Comparison of ENCODE assay signal across 13 cellular contexts in genomic region chr3:14889943-14890342, GRCh38. TPM values are rescaled to one million over a fixed set of nuclear protein-coding genes. Genes with fewer than 3 reads are reported as not detected.
DNase-seq lines count a peak whose midpoint lies in the region; ATAC-seq lines count a peak whose summit lies in the region.
"Had no signal": no experiment of that assay in that cellular context is flagged by ENCODE, and none has a peak within 500 bp of the region (broad histone marks: within the 10 kb centered on the region; RNA-seq: fewer than 3 reads in every experiment).

No MANE protein-coding gene starts in this region.

- DNase-seq in activated CD4-positive, alpha-beta memory T cell treated with anti-CD3 and anti-CD28 coated beads, Interleukin-2, amount 10 ng/mL, durations not matched to agents 7 days and 5 days = no peak
- DNase-seq in activated CD4-positive, alpha-beta memory T cell treated with anti-CD3 and anti-CD28 coated beads for 36 hours = no peak
- DNase-seq in sciatic nerve (ENCODE audit: low spot score) (no peak), kidney glomerular epithelial cell (lab: John Stamatoyannopoulos, UW) (no peak)
- DNase-seq in activated effector memory CD4-positive, alpha-beta T cell treated with anti-CD3 and anti-CD28 coated beads, Interleukin-2, amount 50 U/mL, for 16 hours = no peak
- DNase-seq: 8988T; AML-193; Caco-2; CD8-positive, alpha-beta memory T cell; GF-D8; HCEC 1CT had no signal

- POLR2A ChIA-PET in activated CD4-positive, alpha-beta memory T cell treated with anti-CD3 and anti-CD28 coated beads, Interleukin-2, amount 10 ng/mL, durations not matched to agents 7 days and 5 days (lab: Charles Lee) = interaction anchor here (1.1 to 1.8 kb wide), 3 partner anchors 8 to 15 kb away, joined by 3 to 9 read pairs (median 4); no protein-coding TSS in a partner anchor
- POLR2A ChIA-PET in activated CD4-positive, alpha-beta memory T cell treated with anti-CD3 and anti-CD28 coated beads for 36 hours (lab: Charles Lee) = no interaction called here

- H3K4me3 Mint-ChIP-seq in activated CD4-positive, alpha-beta memory T cell treated with anti-CD3 and anti-CD28 coated beads, Interleukin-2, amount 10 ng/mL, durations not matched to agents 7 days and 5 days = peak overlapping the region; percentile 28
- no peak overlapping the region for H3K4me3 Mint-ChIP-seq in activated CD4-positive, alpha-beta memory T cell treated with anti-CD3 and anti-CD28 coated beads for 36 hours
- H3K4me3 Mint-ChIP-seq in activated T-helper 17 cell treated with anti-CD3 and anti-CD28 coated beads, Interleukin-2, amount 50 U/mL, for 72 hours = peak overlapping the region; percentile 60
- H3K4me3 Mint-ChIP-seq: CD8-positive, alpha-beta memory T cell had no signal

- no peaks in the 10 kb centered on the region for H3K9me3 Mint-ChIP-seq in activated CD4-positive, alpha-beta memory T cell treated with anti-CD3 and anti-CD28 coated beads, Interleukin-2, amount 10 ng/mL, durations not matched to agents 7 days and 5 days
- H3K9me3 Mint-ChIP-seq in activated CD4-positive, alpha-beta memory T cell treated with anti-CD3 and anti-CD28 coated beads for 36 hours = no peaks in the 10 kb centered on the region
- no peaks in the 10 kb centered on the region for H3K9me3 Mint-ChIP-seq in activated T-helper 17 cell treated with anti-CD3 and anti-CD28 coated beads, Interleukin-2, amount 50 U/mL, for 72 hours
- H3K9me3 Mint-ChIP-seq: CD8-positive, alpha-beta memory T cell had no signal

- intact Hi-C loops in activated CD4-positive, alpha-beta memory T cell treated with anti-CD3 and anti-CD28 coated beads for 36 hours (cut with micrococcal nuclease) = no loop called here
- intact Hi-C loops in sciatic nerve (cut with DNase I) = no loop called here

- CTCF ChIA-PET in activated CD4-positive, alpha-beta memory T cell treated with anti-CD3 and anti-CD28 coated beads, Interleukin-2, amount 10 ng/mL, durations not matched to agents 7 days and 5 days (lab: Charles Lee) = interaction anchor here (1.1 to 2.2 kb wide), 2 partner anchors 10 to 31 kb away, joined by 4 to 8 read pairs; no protein-coding TSS in a partner anchor
- CTCF ChIA-PET in activated CD4-positive, alpha-beta memory T cell treated with anti-CD3 and anti-CD28 coated beads for 36 hours (lab: Charles Lee) = interaction anchor here (3.5 kb wide), 1 partner anchor 31 kb away, joined by 8 read pairs; no protein-coding TSS in a partner anchor

- no peak overlapping the region for H3K27ac Mint-ChIP-seq in activated CD4-positive, alpha-beta memory T cell treated with anti-CD3 and anti-CD28 coated beads, Interleukin-2, amount 10 ng/mL, durations not matched to agents 7 days and 5 days
- no peak overlapping the region for H3K27ac Mint-ChIP-seq in activated CD4-positive, alpha-beta memory T cell treated with anti-CD3 and anti-CD28 coated beads for 36 hours
- H3K27ac Mint-ChIP-seq in activated T-helper 17 cell treated with anti-CD3 and anti-CD28 coated beads, Interleukin-2, amount 50 U/mL, for 72 hours = peak overlapping the region; percentile 12

- ATAC-seq in activated T-helper 17 cell treated with anti-CD3 and anti-CD28 coated beads, Interleukin-2, amount 50 U/mL, for 72 hours (replicated peaks) = no peak
- ATAC-seq in sciatic nerve (peak; percentile 9), HG02571 (IDR thresholded peaks at IDR 0.05; ENCODE audit: unreplicated experiment) (no peak)

- H3K36me3 Mint-ChIP-seq in activated CD4-positive, alpha-beta memory T cell treated with anti-CD3 and anti-CD28 coated beads, Interleukin-2, amount 10 ng/mL, durations not matched to agents 7 days and 5 days (ENCODE audit: low read depth) = no peaks in the 10 kb centered on the region
- H3K36me3 Mint-ChIP-seq in activated CD4-positive, alpha-beta memory T cell treated with anti-CD3 and anti-CD28 coated beads for 36 hours = no peaks in the 10 kb centered on the region
- H3K36me3 Mint-ChIP-seq in activated T-helper 17 cell treated with anti-CD3 and anti-CD28 coated beads, Interleukin-2, amount 50 U/mL, for 72 hours (ENCODE audit: low read depth) = no peaks in the 10 kb centered on the region

- H3K27me3 Mint-ChIP-seq in activated CD4-positive, alpha-beta memory T cell treated with anti-CD3 and anti-CD28 coated beads, Interleukin-2, amount 10 ng/mL, durations not matched to agents 7 days and 5 days = peaks cover 44% of the 10 kb centered on the region
- no peaks in the 10 kb centered on the region for H3K27me3 Mint-ChIP-seq in activated CD4-positive, alpha-beta memory T cell treated with anti-CD3 and anti-CD28 coated beads for 36 hours
- H3K27me3 Mint-ChIP-seq in activated T-helper 17 cell treated with anti-CD3 and anti-CD28 coated beads, Interleukin-2, amount 50 U/mL, for 72 hours = no peaks in the 10 kb centered on the region

- H3K4me1 Mint-ChIP-seq in activated CD4-positive, alpha-beta memory T cell treated with anti-CD3 and anti-CD28 coated beads, Interleukin-2, amount 10 ng/mL, durations not matched to agents 7 days and 5 days = peaks cover 45% of the 10 kb centered on the region
- peaks cover 20% of the 10 kb centered on the region for H3K4me1 Mint-ChIP-seq in activated CD4-positive, alpha-beta memory T cell treated with anti-CD3 and anti-CD28 coated beads for 36 hours (ENCODE audit: low read depth)
- H3K4me1 Mint-ChIP-seq in activated T-helper 17 cell treated with anti-CD3 and anti-CD28 coated beads, Interleukin-2, amount 50 U/mL, for 72 hours = peaks cover 18% of the 10 kb centered on the region

RNA-seq across cellular contexts. Expression of gene NR2C2, which starts 57.4 kb away (rescaled TPM):
- total RNA-seq in activated CD4-positive, alpha-beta memory T cell treated with anti-CD3 and anti-CD28 coated beads, Interleukin-2, amount 10 ng/mL, durations not matched to agents 7 days and 5 days = 10 to 100 TPM; 63.9 to 65.8 TPM
- total RNA-seq in activated CD4-positive, alpha-beta memory T cell treated with anti-CD3 and anti-CD28 coated beads for 36 hours = 10 to 100 TPM; 49.5 to 51.1 TPM
- total RNA-seq in activated T-helper 17 cell treated with anti-CD3 and anti-CD28 coated beads, Interleukin-2, amount 50 U/mL, for 72 hours = 10 to 100 TPM; 45.4 to 50.6 TPM
- total RNA-seq in sciatic nerve = 56.6 TPM
